Comparison of ENCODE assay signal across 8 cellular contexts in genomic region chr3:194315965-194316361, GRCh38. TPM values are rescaled to one million over a fixed set of nuclear protein-coding genes. Genes with fewer than 3 reads are reported as not detected.
DNase-seq lines count a peak whose midpoint lies in the region; ATAC-seq and TF ChIP-seq lines count a peak whose summit lies in the region.

No MANE protein-coding gene starts in this region.

- H4K20me1 ChIP-seq in SK-N-SH (ENCODE audit: insufficient read depth): no peaks in the 10 kb centered on the region

- H3K27ac ChIP-seq in SK-N-SH (ENCODE audit: low read depth in 2 of 2, low read length in 1 of 2): no peak overlapping the region
- no peak overlapping the region for H3K27ac ChIP-seq in right cardiac atrium (ENCODE audit: low read length)
- H3K27ac ChIP-seq in upper lobe of right lung: no peak overlapping the region

- H3K36me3 ChIP-seq in SK-N-SH (replicated peaks in 1 of 2; ENCODE audit: control insufficient read depth in 1 of 2, insufficient read depth in 2 of 2, low read length in 1 of 2) (no peaks in the 10 kb centered on the region), upper lobe of right lung (no peaks in the 10 kb centered on the region)

- no peaks in the 10 kb centered on the region for H3K9me2 ChIP-seq in SK-N-SH

- no peaks in the 10 kb centered on the region for H3F3A ChIP-seq in SK-N-SH (replicated peaks; ENCODE audit: insufficient read depth)

- no peak for TF ChIP-seq RAD21 in SK-N-SH (IDR thresholded peaks at IDR 0.05; ENCODE audit: low read length)

- TF ChIP-seq CTCF in SK-N-SH (IDR thresholded peaks at IDR 0.05): no peak
- no peak for TF ChIP-seq CTCF in upper lobe of right lung (IDR thresholded peaks at IDR 0.05)

- H3K9me3 ChIP-seq in SK-N-SH (0 out of 2 replicates have a peak, but pooled peaks cover 6% of the 10 kb centered on the region), right cardiac atrium (ENCODE audit: control insufficient read depth, low read length) (no peaks in the 10 kb centered on the region), upper lobe of right lung (peaks cover 6% of the 10 kb centered on the region)

- no peak overlapping the region; the same call in 1 of the 2 replicates for H2AFZ ChIP-seq in SK-N-SH (ENCODE audit: low read depth)

- no peak for DNase-seq in SK-N-SH
- DNase-seq in right cardiac atrium: peak; percentile 38 to 67 (median 62)
- DNase-seq in upper lobe of right lung: no peak
- DNase-seq in UCSD-AML1 (lab: John Stamatoyannopoulos, UW; ENCODE audit: unreplicated experiment): no peak
- no peak for DNase-seq in DMS79 (lab: John Stamatoyannopoulos, UW)
- no peak for DNase-seq in NCI-H345 (lab: John Stamatoyannopoulos, UW)

- peak overlapping the region; percentile 81 for H3K4me2 ChIP-seq in SK-N-SH

- ATAC-seq in GM18870 (IDR thresholded peaks at IDR 0.05; ENCODE audit: unreplicated experiment): peak; percentile 33
- ATAC-seq in HG02678 (IDR thresholded peaks at IDR 0.05; ENCODE audit: unreplicated experiment): peak; percentile 22
- peak; percentile 30 to 43 for ATAC-seq in right cardiac atrium
- peak; percentile 1 for ATAC-seq in upper lobe of right lung

- 69% methylated on average over 10 of the region's 17 CpGs for WGBS in SK-N-SH (ENCODE audit: low lambda C conversion rate)
- 28% methylated on average over 17 of the region's 17 CpGs for WGBS in right cardiac atrium

- H3K27me3 ChIP-seq in SK-N-SH (ENCODE audit: insufficient read depth) (peaks cover 26% of the 10 kb centered on the region), right cardiac atrium (ENCODE audit: control insufficient read depth, insufficient read depth) (no peaks in the 10 kb centered on the region), upper lobe of right lung (no peaks in the 10 kb centered on the region)

- peak overlapping the region; percentile 44 to 69; a peak in 3 of 4 replicates for H3K4me3 ChIP-seq in SK-N-SH (ENCODE audit: low read depth in 2 of 2, low read length in 1 of 2)
- H3K4me3 ChIP-seq in right cardiac atrium (ENCODE audit: low read length): no peak overlapping the region
- H3K4me3 ChIP-seq in upper lobe of right lung: peak overlapping the region; percentile 57

- POLR2A ChIA-PET in SK-N-SH (lab: Yijun Ruan, JAX): interaction anchor here (0.6 to 2.2 kb wide), 9 partner anchors 8 to 528 kb away, joined by 3 to 13 read pairs (median 4); no protein-coding TSS in a partner anchor

- intact Hi-C loops in right cardiac atrium (cut with DNase I) (loop anchor here (2.0 to 10.0 kb wide), 7 partner anchors 174 to 534 kb away; partner anchors contain the start of gene HES1 (in 2 of the 4)), upper lobe of right lung (cut with DNase I) (loop anchor here (2.0 to 10.0 kb wide), 2 partner anchors 181 to 527 kb away; partner anchors contain the start of gene HES1)

- H3K4me1 ChIP-seq in SK-N-SH (ENCODE audit: control insufficient read depth in 1 of 2, insufficient read depth in 2 of 2, low read depth in 1 of 2, low read length in 1 of 2) (peaks cover 0 to 28% of the 10 kb centered on the region in 2 experiments; a peak in 1 of 4 replicates), right cardiac atrium (ENCODE audit: control insufficient read depth, insufficient read depth, low read length) (peaks cover 2% of the 10 kb centered on the region), upper lobe of right lung (peaks cover 26% of the 10 kb centered on the region)

- H3K9ac ChIP-seq in SK-N-SH: no peak overlapping the region

- no peak for TF ChIP-seq EP300 in SK-N-SH (IDR thresholded peaks at IDR 0.05; ENCODE audit: borderline replicate concordance in 1 of 2, low read depth in 1 of 2, low read length in 1 of 2)

- H3K79me2 ChIP-seq in SK-N-SH (ENCODE audit: insufficient read depth): no peaks in the 10 kb centered on the region

- CTCF ChIA-PET in SK-N-SH (lab: Yijun Ruan, JAX): interaction anchor here (0.6 to 13.4 kb wide), 102 partner anchors 8 to 857 kb away, joined by 3 to 246 read pairs (median 4); partner anchors contain the start of genes CPN2 and HES1

TF ChIP-seq in SK-N-SH, 30 proteins besides CTCF, POLR2A, EP300 and RAD21:
- no peak for TF ChIP-seq TEAD4 (IDR thresholded peaks at IDR 0.05; ENCODE audit: borderline replicate concordance, insufficient read depth)
- TF ChIP-seq FOXM1 (IDR thresholded peaks at IDR 0.05; ENCODE audit: low read depth): no peak
- TF ChIP-seq EZH2phosphoT487 (IDR thresholded peaks at IDR 0.05; ENCODE audit: borderline replicate concordance, low read depth): no peak
- TF ChIP-seq GATA2 (CRISPR knock-in tag; IDR thresholded peaks at IDR 0.05): no peak
- TF ChIP-seq ZBTB33 (IDR thresholded peaks at IDR 0.05; ENCODE audit: borderline replicate concordance, low read depth): no peak
- no peak for TF ChIP-seq FOSL2 (IDR thresholded peaks at IDR 0.05; ENCODE audit: borderline replicate concordance, low read depth)
- TF ChIP-seq MEF2A (IDR thresholded peaks at IDR 0.05; ENCODE audit: borderline replicate concordance, low read depth): no peak
- no peak for TF ChIP-seq RCOR1 (IDR thresholded peaks at IDR 0.05; ENCODE audit: low read length)
- TF ChIP-seq TAF1 (IDR thresholded peaks at IDR 0.05; ENCODE audit: borderline replicate concordance, low read depth, low read length): no peak
- TF ChIP-seq PBX3 (IDR thresholded peaks at IDR 0.05): no peak
- TF ChIP-seq JUND (IDR thresholded peaks at IDR 0.05): no peak

RNA-seq across cellular contexts. Expression of gene CPN2, which starts 35.2 kb away (rescaled TPM):
- polyA plus RNA-seq in SK-N-SH (2012; rRNA removed): not detected in 2 replicates
- polyA plus RNA-seq in SK-N-SH (2012; cell fraction: cytosol; rRNA removed): not detected in 2 replicates
- polyA plus RNA-seq in SK-N-SH (2012; cell fraction: nucleus; rRNA removed): not detected in 2 replicates
- not detected for total RNA-seq in right cardiac atrium
- polyA plus RNA-seq in right cardiac atrium: 0.07 TPM
- total RNA-seq in upper lobe of right lung: not detected

RNA-seq across cellular contexts. Expression of gene LRRC15, which starts 53.6 kb away (rescaled TPM):
- polyA plus RNA-seq in SK-N-SH (2012; rRNA removed) (0.02 and 0.03 TPM in 2 replicates), right cardiac atrium (0.07 TPM)
- 0.01 and 0.03 TPM in 2 replicates for polyA plus RNA-seq in SK-N-SH (2012; cell fraction: cytosol; rRNA removed)
- polyA plus RNA-seq in SK-N-SH (2012; cell fraction: nucleus; rRNA removed): 0.04 and 0.05 TPM in 2 replicates
- total RNA-seq in right cardiac atrium (under 1 TPM in 3 of 4 donors, not detected in 1; 0.03 to 0.06 (median 0.06) TPM), upper lobe of right lung (1.1 TPM)

Comparison
In these comparisons a context has a peak if more than half of its experiments do, and no peak if none do; other contexts are left out.
1. DNase-seq: peak in right cardiac atrium (3 of 3); none in SK-N-SH (single experiment), upper lobe of right lung (single experiment), UCSD-AML1 (single experiment), DMS79 (single experiment) and NCI-H345 (single experiment).
2. Peak in every context shown above with its lines, with median percentiles within 50 percentile points of each other: ATAC-seq.